ENCODE assay signal across 8 cellular contexts in genomic region chr4:1870328-1870577, GRCh38. TPM values are rescaled to one million over a fixed set of nuclear protein-coding genes. Genes with fewer than 3 reads are reported as not detected.
DNase-seq lines count a peak whose midpoint lies in the region; ATAC-seq and TF ChIP-seq lines count a peak whose summit lies in the region.

No MANE protein-coding gene starts in this region.

- H3K9me3 ChIP-seq in left lung, result no peaks in the 10 kb centered on the region

- peak overlapping the region; percentile 81 to 90 for H3K4me3 ChIP-seq in left lung

- H3K27me3 ChIP-seq in left lung, result peaks cover 0 to 19% of the 10 kb centered on the region in 2 donors

- TF ChIP-seq CTCF in left lung (IDR thresholded peaks at IDR 0.05), result no peak

- intact Hi-C loops in left lung (cut with DNase I), result no loop called here

- DNase-seq in SIG-M5 treated with dmso at 0.1 percent for 504 hours (lab: John Stamatoyannopoulos, UW; ENCODE audit: unreplicated experiment), result peak; percentile 77
- no peak for DNase-seq in SIG-M5 (lab: John Stamatoyannopoulos, UW)
- DNase-seq in NCI-H345 (lab: John Stamatoyannopoulos, UW), result peak; percentile 73
- DNase-seq in activated CD4-positive, alpha-beta T cell treated with anti-CD3 and anti-CD28 coated beads for 48 hours, result peak; percentile 90
- peak; percentile 91 to 98 for DNase-seq in left lung
- peak; percentile 76 to 77 for DNase-seq in stimulated activated CD4-positive, alpha-beta T cell treated with anti-CD3 and anti-CD28 coated beads, Interleukin-2, amount 100 ng/mL, for 48 hours

- peaks cover 11 to 27% of the 10 kb centered on the region in 2 donors for H3K4me1 ChIP-seq in left lung

- no peaks in the 10 kb centered on the region for H3K36me3 ChIP-seq in left lung

- H3K27ac ChIP-seq in cingulate gyrus (ENCODE audit: low read depth, low read length) (peak overlapping the region; percentile 90), left lung (peak overlapping the region; percentile 99 to 100)

- peak; percentile 55 for ATAC-seq in HG03159 (IDR thresholded peaks at IDR 0.05; ENCODE audit: unreplicated experiment)
- ATAC-seq in left lung, result peak; percentile 81

RNA-seq across cellular contexts. Expression of gene NSD2, which starts 0.9 kb away (rescaled TPM):
- 10 to 100 TPM; 53.6 to 60.0 TPM for total RNA-seq in left lung

RNA-seq across cellular contexts. Expression of gene LETM1, which starts 14.3 kb away (rescaled TPM):
- total RNA-seq in left lung, result 10 to 100 TPM; 40.8 to 52.3 TPM
